Comparison of ENCODE assay signal across 10 cellular contexts in genomic region chr11:107916671-107917241, GRCh38. TPM values are rescaled to one million over a fixed set of nuclear protein-coding genes. Genes with fewer than 3 reads are reported as not detected.
DNase-seq lines count a peak whose midpoint lies in the region; ATAC-seq and TF ChIP-seq lines count a peak whose summit lies in the region.
"Had no signal": no experiment of that assay in that cellular context is flagged by ENCODE, and none has a peak within 500 bp of the region (broad histone marks: within the 10 kb centered on the region; RNA-seq: fewer than 3 reads in every experiment).

No MANE protein-coding gene starts in this region.

- H3K4me3 Mint-ChIP-seq in chondrocyte (ENCODE audit: unreplicated experiment) (no peak overlapping the region), progenitor cell of endocrine pancreas (ENCODE audit: low read depth) (no peak overlapping the region)
- H3K4me3 Mint-ChIP-seq: CD8-positive, alpha-beta memory T cell; naive B cell had no signal

- H3K4me1 Mint-ChIP-seq in chondrocyte (ENCODE audit: low read depth) (no peaks in the 10 kb centered on the region), progenitor cell of endocrine pancreas (ENCODE audit: low read depth) (no peaks in the 10 kb centered on the region)
- H3K4me1 Mint-ChIP-seq: CD8-positive, alpha-beta memory T cell had no signal

- H3K9me3 Mint-ChIP-seq in chondrocyte (ENCODE audit: low read depth) = no peaks in the 10 kb centered on the region
- no peaks in the 10 kb centered on the region for H3K9me3 Mint-ChIP-seq in progenitor cell of endocrine pancreas (ENCODE audit: low read depth)
- H3K9me3 Mint-ChIP-seq: CD8-positive, alpha-beta memory T cell had no signal

- H3K27ac ChIP-seq in RWPE2 (ENCODE audit: poor library complexity, severe bottlenecking) = no peak overlapping the region

- TF ChIP-seq POLR2A in GM18505 (IDR thresholded peaks at IDR 0.05; ENCODE audit: borderline replicate concordance, extremely low read depth, insufficient read depth, insufficient read length) = no peak

- H3K27me3 ChIP-seq in RWPE2 (ENCODE audit: insufficient read depth, poor library complexity, severe bottlenecking) = no peaks in the 10 kb centered on the region

- TF ChIP-seq CTCF in HFF-Myc (IDR thresholded peaks at IDR 0.05; ENCODE audit: low read depth, low read length, missing control alignments) (peak; percentile 82), RWPE2 (IDR thresholded peaks at IDR 0.05; ENCODE audit: poor library complexity, severe bottlenecking) (peak; percentile 54), chondrocyte (IDR thresholded peaks at IDR 0.05) (peak; percentile 77), progenitor cell of endocrine pancreas (IDR thresholded peaks at IDR 0.05; ENCODE audit: unreplicated experiment) (peak; percentile 72)

- ATAC-seq in RWPE2 (ENCODE audit: low read depth) (no peak), GM18505 (IDR thresholded peaks at IDR 0.05; ENCODE audit: unreplicated experiment) (no peak)

- H3K36me3 ChIP-seq in RWPE2 (ENCODE audit: low read depth) = no peaks in the 10 kb centered on the region

- no peaks in the 10 kb centered on the region for H3K9me3 ChIP-seq in RWPE2 (ENCODE audit: severe bottlenecking)

- H3K4me3 ChIP-seq in HFF-Myc (replicated peaks; ENCODE audit: low read depth, low read length) (no peak overlapping the region), RWPE2 (ENCODE audit: severe bottlenecking) (no peak overlapping the region)

- H3K4me1 ChIP-seq in RWPE2 (ENCODE audit: insufficient read depth, poor library complexity, severe bottlenecking) = no peaks in the 10 kb centered on the region

- H3K27ac Mint-ChIP-seq in chondrocyte (ENCODE audit: unreplicated experiment) (no peak overlapping the region), progenitor cell of endocrine pancreas (no peak overlapping the region)
- H3K27ac Mint-ChIP-seq: CD8-positive, alpha-beta memory T cell had no signal

- no peaks in the 10 kb centered on the region for H3K36me3 Mint-ChIP-seq in chondrocyte (ENCODE audit: low read depth)
- H3K36me3 Mint-ChIP-seq in progenitor cell of endocrine pancreas (ENCODE audit: insufficient read depth) = no peaks in the 10 kb centered on the region
- H3K36me3 Mint-ChIP-seq: CD8-positive, alpha-beta memory T cell; naive B cell had no signal

- peaks cover 12% of the 10 kb centered on the region for H3K27me3 Mint-ChIP-seq in chondrocyte (ENCODE audit: low read depth)
- H3K27me3 Mint-ChIP-seq in progenitor cell of endocrine pancreas = no peaks in the 10 kb centered on the region

- DNase-seq in NCI-H2227 (lab: John Stamatoyannopoulos, UW; ENCODE audit: unreplicated experiment) (peak; percentile 62), NCI-H2227 treated with DMSO at 0.1 percent for 48 hours (lab: John Stamatoyannopoulos, UW) (no peak), HFF-Myc (ENCODE audit: extremely low read depth, low read depth) (peak; percentile 9), RWPE2 (ENCODE audit: low spot score) (no peak), chondrocyte (ENCODE audit: low spot score) (no peak), progenitor cell of endocrine pancreas (ENCODE audit: low spot score, unreplicated experiment) (peak; percentile 15), NCI-H1694 treated with DMSO at 0.1 percent for 48 hours (lab: John Stamatoyannopoulos, UW) (no peak)
- DNase-seq: naive B cell had no signal

RNA-seq across cellular contexts. Expression of gene RAB39A, which starts 11.5 kb away (rescaled TPM):
- total RNA-seq in chondrocyte (not detected in 3 replicates), progenitor cell of endocrine pancreas (2.8 and 2.9 TPM in 2 replicates)

RNA-seq across cellular contexts. Expression of gene SLC35F2, which starts 58.2 kb away (rescaled TPM):
- total RNA-seq in chondrocyte (4.4 to 5.6 TPM (median 4.7 TPM) in 3 replicates), progenitor cell of endocrine pancreas (17.5 and 19.4 TPM in 2 replicates)

Comparison
In these comparisons a context has a peak if more than half of its experiments do, and no peak if none do; other contexts are left out.
1. DNase-seq: peak in NCI-H2227 (single experiment), HFF-Myc (single experiment) and progenitor cell of endocrine pancreas (single experiment); none in NCI-H2227 treated with DMSO at 0.1 percent for 48 hours (single experiment), RWPE2 (single experiment), chondrocyte (single experiment) and NCI-H1694 treated with DMSO at 0.1 percent for 48 hours (single experiment).
2. Peak in every context shown above with its lines, with median percentiles within 50 percentile points of each other: CTCF ChIP-seq.